18 cellular contexts compared by ENCODE assay signal in the genomic region with DNA sequence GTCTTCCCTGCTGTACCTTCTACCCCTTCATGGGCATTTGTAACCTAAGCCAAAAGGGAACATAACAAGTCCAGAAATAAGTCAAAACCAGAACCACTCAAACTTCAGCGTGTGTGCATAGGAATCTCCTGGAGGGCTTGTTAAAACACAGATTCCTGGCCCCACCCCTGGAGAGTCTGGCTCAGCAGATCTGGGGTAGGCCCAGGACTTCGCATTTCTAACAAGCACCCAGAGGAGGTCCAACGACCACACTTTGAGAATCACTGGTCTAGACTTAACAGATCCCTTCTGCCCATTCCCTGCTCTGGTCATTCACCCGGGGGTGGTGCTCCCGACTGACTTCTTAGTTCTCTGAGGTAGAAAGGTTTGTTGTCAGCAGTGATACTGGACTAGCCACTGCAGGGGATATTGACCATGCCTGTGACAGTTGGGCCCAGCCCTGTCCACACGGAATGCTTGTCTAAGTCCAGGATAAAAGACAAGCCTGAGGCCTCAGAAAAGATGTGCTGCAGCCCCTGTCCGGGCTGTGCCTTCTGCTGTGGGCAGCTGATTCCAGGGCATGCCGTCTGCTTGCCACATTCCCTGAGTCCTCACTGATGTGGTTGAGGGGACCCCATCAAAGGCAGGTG.
DNase-seq lines count a peak whose midpoint lies in the region; ATAC-seq and TF ChIP-seq lines count a peak whose summit lies in the region.
"Had no signal": no experiment of that assay in that cellular context is flagged by ENCODE, and none has a peak within 500 bp of the region (broad histone marks: within the 10 kb centered on the region; RNA-seq: fewer than 3 reads in every experiment).

No MANE protein-coding gene starts in this region.

- no peaks in the 10 kb centered on the region for H3K79me2 ChIP-seq in smooth muscle cell (ENCODE audit: low read depth)

- H3K4me3 ChIP-seq in heart right ventricle (no peak overlapping the region), Panc1 (ENCODE audit: low read depth in 2 of 2, low read length in 2 of 2) (no peak overlapping the region), smooth muscle cell (no peak overlapping the region), spleen (no peak overlapping the region)
- H3K4me3 ChIP-seq: MG63 had no signal

- WGBS in heart right ventricle, 2 donors, result 90% methylated on average over 8 of the region's 8 CpGs
- WGBS in smooth muscle cell (ENCODE audit: low lambda C conversion rate), result 82% methylated on average over 8 of the region's 8 CpGs
- WGBS in spleen, 5 donors, result 88 to 96% (median 91%) methylated on average over 8 of the region's 8 CpGs

- peak overlapping the region; percentile 17 for H3K9ac ChIP-seq in smooth muscle cell (ENCODE audit: low read depth)

- H3K36me3 ChIP-seq in heart right ventricle (peaks cover 0 to 38% (median 0%) of the 10 kb centered on the region in 9 donors), Panc1 (ENCODE audit: control insufficient read depth, insufficient read depth, low read length) (no peaks in the 10 kb centered on the region), smooth muscle cell (ENCODE audit: low read depth) (no peaks in the 10 kb centered on the region), spleen (peaks cover 0 to 70% (median 0%) of the 10 kb centered on the region in 6 donors)

- H3K27me3 ChIP-seq in heart right ventricle, result no peaks in the 10 kb centered on the region
- H3K27me3 ChIP-seq in Panc1 (ENCODE audit: control insufficient read depth, insufficient read depth, low read length), result no peaks in the 10 kb centered on the region
- no peaks in the 10 kb centered on the region for H3K27me3 ChIP-seq in smooth muscle cell (ENCODE audit: low read depth)
- no peaks in the 10 kb centered on the region for H3K27me3 ChIP-seq in spleen (replicated peaks in 1 of 7)
- H3K27me3 ChIP-seq: MG63 had no signal

- H3K4me1 ChIP-seq in heart right ventricle, result peaks cover 4 to 33% (median 7%) of the 10 kb centered on the region in 9 donors
- peaks cover 57% of the 10 kb centered on the region for H3K4me1 ChIP-seq in Panc1 (ENCODE audit: control insufficient read depth, insufficient read depth, low read length)
- H3K4me1 ChIP-seq in smooth muscle cell (ENCODE audit: low read depth), result no peaks in the 10 kb centered on the region
- no peaks in the 10 kb centered on the region for H3K4me1 ChIP-seq in spleen

- TF ChIP-seq CTCF in heart right ventricle (IDR thresholded peaks at IDR 0.05) (no peak), Panc1 (IDR thresholded peaks at IDR 0.05) (no peak), smooth muscle cell (IDR thresholded peaks at IDR 0.05; ENCODE audit: borderline replicate concordance, insufficient read depth, poor library complexity, severe bottlenecking) (no peak), spleen (IDR thresholded peaks at IDR 0.05 in 8 of 11, conservative IDR thresholded peaks at IDR 0.05 in 3 of 11) (no peak)

- no peak for ATAC-seq in left cardiac atrium
- ATAC-seq in heart right ventricle, result no peak
- ATAC-seq in Panc1, result no peak
- no peak for ATAC-seq in HG02870 (IDR thresholded peaks at IDR 0.05; ENCODE audit: unreplicated experiment)

- H3F3A ChIP-seq in smooth muscle cell (ENCODE audit: low read depth), result no peaks in the 10 kb centered on the region

- H3K9me3 ChIP-seq in heart right ventricle (no peaks in the 10 kb centered on the region), Panc1 (ENCODE audit: control insufficient read depth, insufficient read depth, low read depth, low read length) (no peaks in the 10 kb centered on the region), smooth muscle cell (replicated peaks; ENCODE audit: low read depth) (no peaks in the 10 kb centered on the region), spleen (no peaks in the 10 kb centered on the region)
- H3K9me3 ChIP-seq: MG63 had no signal

- H3K4me2 ChIP-seq in smooth muscle cell, result no peak overlapping the region

- POLR2A ChIA-PET in Panc1 (lab: Charles Lee), result no interaction called here

- peak overlapping the region in 1 of 10 donors; percentile 51 for H3K27ac ChIP-seq in heart right ventricle
- peak overlapping the region; percentile 86 for H3K27ac ChIP-seq in Panc1 (ENCODE audit: low read length)
- H3K27ac ChIP-seq in smooth muscle cell (ENCODE audit: low read depth), result peak overlapping the region; percentile 62
- no peak overlapping the region for H3K27ac ChIP-seq in spleen

- CTCF ChIA-PET in Panc1 (lab: Charles Lee), result no interaction called here

- BruUV-seq in Panc1 (replicated peaks; lab: Mats Ljungman, UMichigan), result no TSS peak

- DNase-seq in left cardiac atrium (peak; percentile 5), heart right ventricle (no peak), Panc1 (ENCODE audit: low read depth, low spot score) (no peak), mesenteric fat pad (ENCODE audit: low spot score) (peak; percentile 76), smooth muscle cell (lab: John Stamatoyannopoulos, UW; ENCODE audit: unreplicated experiment) (no peak), DMS79 (lab: John Stamatoyannopoulos, UW) (no peak), spleen (no peak)
- DNase-seq: CD4-positive, alpha-beta memory T cell; DND-41; GDM1; MG63; NCI-H1105; NCI-H1694 treated with DMSO at 0.1 percent for 48 hours; NCI-H345; NCI-H526 treated with DMSO at 0.1 percent for 48 hours; NK-92 treated with Interleukin-12 subunit alpha and Interleukin-12 subunit beta, amount 100 ng/mL, for 24 hours; SHP77 had no signal

- in situ Hi-C loops in Panc1 (cut with HindIII; ENCODE audit: low pct_unique_long_range_greater_than_20kb, low sequenced_read_pairs), result no loop called here

- no peaks in the 10 kb centered on the region for H4K20me1 ChIP-seq in smooth muscle cell (ENCODE audit: low read depth)

- intact Hi-C loops in left cardiac atrium (cut with DNase I) (no loop called here), heart right ventricle (cut with DNase I) (no loop called here), Panc1 (cut with micrococcal nuclease; ENCODE audit: unreplicated experiment) (no loop called here), spleen (cut with DNase I; ENCODE audit: low total_unique reads) (no loop called here)

- H2AFZ ChIP-seq in smooth muscle cell (ENCODE audit: low read depth), result no peak overlapping the region

- no peak for TF ChIP-seq POLR2A in spleen (IDR thresholded peaks at IDR 0.05)

Comparison
In these comparisons a context has a peak if more than half of its experiments do, and no peak if none do; other contexts are left out.
1. DNase-seq: peak in left cardiac atrium (single experiment) and mesenteric fat pad (single experiment); none in heart right ventricle (0 of 2), Panc1 (single experiment), smooth muscle cell (single experiment), DMS79 (single experiment) and spleen (single experiment).
2. H3K27ac ChIP-seq: peak in Panc1 (single experiment) and smooth muscle cell (single experiment); none in spleen (0 of 8).